In the genomic region with DNA sequence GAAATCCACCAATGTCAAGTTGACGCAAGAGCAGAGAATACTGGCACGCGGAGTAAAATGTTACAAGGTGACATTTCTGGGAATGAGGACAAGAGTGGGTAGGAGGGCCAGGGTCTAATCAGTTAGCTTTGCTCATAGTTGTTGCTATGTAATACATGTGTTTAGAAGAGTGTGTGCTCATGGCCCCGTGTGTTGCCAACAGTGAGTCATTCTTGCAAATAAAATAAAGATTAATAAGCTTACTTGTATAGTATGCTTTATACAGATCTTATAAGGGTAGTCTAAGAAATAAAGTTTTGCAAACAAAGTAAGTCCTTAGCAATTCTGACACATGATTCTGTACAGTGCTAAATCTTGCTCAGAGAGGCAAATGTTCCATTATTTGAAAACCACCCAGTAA, we compare ENCODE assay signal across 11 cellular contexts.
DNase-seq lines count a peak whose midpoint lies in the region; ATAC-seq and TF ChIP-seq lines count a peak whose summit lies in the region.
"Had no signal": no experiment of that assay in that cellular context is flagged by ENCODE, and none has a peak within 500 bp of the region (broad histone marks: within the 10 kb centered on the region; RNA-seq: fewer than 3 reads in every experiment).

No MANE protein-coding gene starts in this region.

- no peaks in the 10 kb centered on the region for H3K9me3 ChIP-seq in testis
- H3K9me3 ChIP-seq in CD8-positive, alpha-beta memory T cell (ENCODE audit: low read length) = no peaks in the 10 kb centered on the region

- CTCF ChIA-PET in CD8-positive, alpha-beta memory T cell (lab: Charles Lee) = no interaction called here

- peaks cover 5 to 21% (median 8%) of the 10 kb centered on the region in 3 donors for H3K36me3 Mint-ChIP-seq in CD8-positive, alpha-beta memory T cell
- H3K36me3 Mint-ChIP-seq: activated naive CD4-positive, alpha-beta T cell treated with anti-CD3 and anti-CD28 coated beads, Interleukin-2, amount 10 ng/mL, durations not matched to agents 7 days and 5 days had no signal

- H3K27ac Mint-ChIP-seq in CD8-positive, alpha-beta memory T cell = no peak overlapping the region
- H3K27ac Mint-ChIP-seq: activated naive CD4-positive, alpha-beta T cell treated with anti-CD3 and anti-CD28 coated beads, Interleukin-2, amount 10 ng/mL, durations not matched to agents 7 days and 5 days had no signal

- WGBS in testis, 2 donors = 25 to 58% methylated on average over 4 of the region's 4 CpGs

- TF ChIP-seq CTCF in testis (IDR thresholded peaks at IDR 0.05) = no peak

- H3K36me3 ChIP-seq in testis (ENCODE audit: low read depth, missing control alignments) = no peaks in the 10 kb centered on the region
- no peaks in the 10 kb centered on the region for H3K36me3 ChIP-seq in CD8-positive, alpha-beta memory T cell (ENCODE audit: insufficient read depth, low read length)

- POLR2A ChIA-PET in CD8-positive, alpha-beta memory T cell (lab: Charles Lee) = no interaction called here

- H3K27ac ChIP-seq in testis = peak overlapping the region; percentile 39 to 47
- H3K27ac ChIP-seq in CD8-positive, alpha-beta memory T cell (ENCODE audit: low read depth, low read length) = no peak overlapping the region

- no peak overlapping the region for H3K4me3 Mint-ChIP-seq in CD8-positive, alpha-beta memory T cell
- H3K4me3 Mint-ChIP-seq: activated naive CD4-positive, alpha-beta T cell treated with anti-CD3 and anti-CD28 coated beads, Interleukin-2, amount 10 ng/mL, durations not matched to agents 7 days and 5 days had no signal

- no peak for TF ChIP-seq POLR2A in testis (IDR thresholded peaks at IDR 0.05)

- peaks cover 34% of the 10 kb centered on the region for H3K4me1 ChIP-seq in testis
- H3K4me1 ChIP-seq in CD8-positive, alpha-beta memory T cell (ENCODE audit: insufficient read depth, low read length) = no peaks in the 10 kb centered on the region

- H3K4me1 Mint-ChIP-seq in CD8-positive, alpha-beta memory T cell = no peaks in the 10 kb centered on the region
- H3K4me1 Mint-ChIP-seq: activated naive CD4-positive, alpha-beta T cell treated with anti-CD3 and anti-CD28 coated beads, Interleukin-2, amount 10 ng/mL, durations not matched to agents 7 days and 5 days had no signal

- DNase-seq in HT1080 (ENCODE audit: low read depth) (peak; percentile 37), dermis blood vessel endothelial cell (peak; percentile 85), left lobe of liver (ENCODE audit: low spot score) (no peak), testis (peak; percentile 70), GM19240 (ENCODE audit: insufficient read length, low spot score) (no peak), NCI-H2171 (lab: John Stamatoyannopoulos, UW) (no peak), DMS 273 (lab: John Stamatoyannopoulos, UW; ENCODE audit: unreplicated experiment) (no peak)
- no peak for DNase-seq in CD8-positive, alpha-beta memory T cell
- DNase-seq: activated CD4-positive, CD25-positive, alpha-beta regulatory T cell; activated naive CD4-positive, alpha-beta T cell treated with anti-CD3 and anti-CD28 coated beads, Interleukin-2, amount 10 ng/mL, durations not matched to agents 7 days and 5 days; erythroblast had no signal

- intact Hi-C loops in testis (cut with DNase I; ENCODE audit: low total_unique reads) = loop anchor here (5.0 kb wide), 1 partner anchor 73 kb away; no protein-coding TSS in a partner anchor

- H3K27me3 Mint-ChIP-seq in CD8-positive, alpha-beta memory T cell = no peaks in the 10 kb centered on the region
- H3K27me3 Mint-ChIP-seq: activated naive CD4-positive, alpha-beta T cell treated with anti-CD3 and anti-CD28 coated beads, Interleukin-2, amount 10 ng/mL, durations not matched to agents 7 days and 5 days had no signal

- H3K9me3 Mint-ChIP-seq in CD8-positive, alpha-beta memory T cell = peaks cover 0 to 3% (median 2%) of the 10 kb centered on the region in 5 donors

- H3K4me3 ChIP-seq in testis = no peak overlapping the region
- no peak overlapping the region for H3K4me3 ChIP-seq in CD8-positive, alpha-beta memory T cell (ENCODE audit: low read length)

- peak; percentile 79 for ATAC-seq in left lobe of liver

- no peaks in the 10 kb centered on the region for H3K27me3 ChIP-seq in testis
- H3K27me3 ChIP-seq in CD8-positive, alpha-beta memory T cell (ENCODE audit: insufficient read depth, low read length, poor library complexity, severe bottlenecking) = no peaks in the 10 kb centered on the region

Comparison
In these comparisons a context has a peak if more than half of its experiments do, and no peak if none do; other contexts are left out.
1. DNase-seq: peak in HT1080 (single experiment), dermis blood vessel endothelial cell (single experiment) and testis (single experiment); none in left lobe of liver (single experiment), GM19240 (single experiment), NCI-H2171 (single experiment), DMS 273 (single experiment) and CD8-positive, alpha-beta memory T cell (0 of 5).